ENCODE assay signal across 8 cellular contexts in the genomic region with DNA sequence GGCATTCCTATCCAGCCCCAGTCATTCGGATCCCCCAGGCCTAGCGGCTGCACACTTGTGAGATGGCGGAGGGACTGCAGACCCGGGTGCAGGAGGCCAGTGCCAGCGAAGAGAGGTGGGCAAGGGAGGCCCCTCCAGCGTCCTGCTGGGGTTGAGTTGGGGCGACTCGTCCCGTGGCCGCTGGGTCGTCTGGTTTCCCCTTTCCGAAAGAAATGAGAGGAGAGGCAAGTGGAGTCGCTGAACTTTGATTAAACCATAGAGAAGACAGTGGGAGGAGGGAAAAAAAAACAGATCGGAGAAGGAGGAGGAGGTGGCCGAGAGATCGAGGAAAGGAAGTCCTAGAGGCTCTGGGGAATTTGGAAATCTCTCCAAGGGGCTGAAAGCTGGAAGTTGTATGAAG.
DNase-seq lines count a peak whose midpoint lies in the region; ATAC-seq and TF ChIP-seq lines count a peak whose summit lies in the region.
"Not testable (repeated sequence)": the region's sequence is repeated elsewhere in the genome, so short reads cannot be mapped to it uniquely, and the experiment has no call there.

No MANE protein-coding gene starts in this region.

- POLR2A ChIA-PET in activated CD4-positive, alpha-beta T cell treated with anti-CD3 and anti-CD28 coated beads, Interleukin-2, amount 10 ng/mL, durations not matched to agents 7 days and 5 days (lab: Charles Lee) = not testable (repeated sequence)

- peaks cover 16 to 24% of the 10 kb centered on the region in 2 experiments for H3K4me1 Mint-ChIP-seq in H9
- peaks cover 18% of the 10 kb centered on the region for H3K4me1 Mint-ChIP-seq in activated CD4-positive, alpha-beta T cell treated with anti-CD3 and anti-CD28 coated beads, Interleukin-2, amount 10 ng/mL, durations not matched to agents 7 days and 5 days
- H3K4me1 Mint-ChIP-seq in memory B cell = not testable (repeated sequence)
- H3K4me1 Mint-ChIP-seq in neural crest cell = peaks cover 14% of the 10 kb centered on the region

- H3K23me2 ChIP-seq in H9 (ENCODE audit: insufficient read length, low read depth, low read length, poor library complexity, severe bottlenecking) = not testable (repeated sequence)

- H2BK20ac ChIP-seq in H9 (ENCODE audit: low read depth, low read length, poor library complexity, severe bottlenecking) = not testable (repeated sequence)

- not testable (repeated sequence) for H2BK12ac ChIP-seq in H9 (ENCODE audit: insufficient read length, low read depth, low read length)

- H3K27ac Mint-ChIP-seq in H9 = peak overlapping the region in 2 of 3 experiments; percentile 22 to 32; a peak in 2 of 7 replicates
- peak overlapping the region; percentile 65 for H3K27ac Mint-ChIP-seq in activated CD4-positive, alpha-beta T cell treated with anti-CD3 and anti-CD28 coated beads, Interleukin-2, amount 10 ng/mL, durations not matched to agents 7 days and 5 days
- H3K27ac Mint-ChIP-seq in memory B cell = not testable (repeated sequence)
- peak overlapping the region; percentile 86 for H3K27ac Mint-ChIP-seq in neural crest cell (ENCODE audit: unreplicated experiment)

- intact Hi-C loops in right cardiac atrium (cut with DNase I); sigmoid colon (cut with DNase I); uterus (cut with DNase I; ENCODE audit: low total_unique reads): not testable (repeated sequence)

- H3K23ac ChIP-seq in H9 (ENCODE audit: insufficient read length, low read depth, low read length) = not testable (repeated sequence)

- not testable (repeated sequence) for TF ChIP-seq POLR2A in sigmoid colon (IDR thresholded peaks at IDR 0.05); uterus (IDR thresholded peaks at IDR 0.05)

- H4K5ac ChIP-seq in H9 (ENCODE audit: insufficient read length, low read depth, low read length) = not testable (repeated sequence)

- H3K9me3 ChIP-seq in H9 (ENCODE audit: control insufficient read depth, low read depth, low read length); right cardiac atrium (ENCODE audit: control insufficient read depth, low read length); sigmoid colon; uterus: not testable (repeated sequence)

- CTCF ChIA-PET in activated CD4-positive, alpha-beta T cell treated with anti-CD3 and anti-CD28 coated beads, Interleukin-2, amount 10 ng/mL, durations not matched to agents 7 days and 5 days (lab: Charles Lee) = not testable (repeated sequence)

- no CpG with 5 or more reads among the region's 16 CpGs for WGBS in H9 (ENCODE audit: extremely low coverage, insufficient read length, low lambda C conversion rate)
- 51% methylated on average over 16 of the region's 16 CpGs for WGBS in right cardiac atrium
- WGBS in sigmoid colon, 2 donors = 72 to 81% methylated on average over 16 of the region's 16 CpGs

- TF ChIP-seq EP300 in sigmoid colon (IDR thresholded peaks at IDR 0.05) = not testable (repeated sequence)

- not testable (repeated sequence) for H2AFZ ChIP-seq in H9 (ENCODE audit: low read length)

- H3K27me3 Mint-ChIP-seq in H9 (ENCODE audit: low read depth) = peaks cover 19% of the 10 kb centered on the region
- H3K27me3 Mint-ChIP-seq in activated CD4-positive, alpha-beta T cell treated with anti-CD3 and anti-CD28 coated beads, Interleukin-2, amount 10 ng/mL, durations not matched to agents 7 days and 5 days; memory B cell; neural crest cell (ENCODE audit: low read depth): not testable (repeated sequence)

- not testable (repeated sequence) for H3K4me3 Mint-ChIP-seq in H9
- H3K4me3 Mint-ChIP-seq in activated CD4-positive, alpha-beta T cell treated with anti-CD3 and anti-CD28 coated beads, Interleukin-2, amount 10 ng/mL, durations not matched to agents 7 days and 5 days = peak overlapping the region; percentile 35
- H3K4me3 Mint-ChIP-seq in memory B cell (peak overlapping the region; percentile 65), neural crest cell (peak overlapping the region; percentile 10)

- H2BK120ac ChIP-seq in H9 (ENCODE audit: low read depth, low read length, poor library complexity, severe bottlenecking) = not testable (repeated sequence)

- H3K4me1 ChIP-seq in H9 (ENCODE audit: insufficient read depth, low read length); right cardiac atrium (ENCODE audit: control insufficient read depth, insufficient read depth, low read length); sigmoid colon; uterus: not testable (repeated sequence)

- peaks cover 13 to 16% of the 10 kb centered on the region in 2 experiments; a peak in 4 of 5 replicates for H3K9me3 Mint-ChIP-seq in H9
- H3K9me3 Mint-ChIP-seq in activated CD4-positive, alpha-beta T cell treated with anti-CD3 and anti-CD28 coated beads, Interleukin-2, amount 10 ng/mL, durations not matched to agents 7 days and 5 days; memory B cell; neural crest cell: not testable (repeated sequence)

- H3K36me3 Mint-ChIP-seq in H9 (ENCODE audit: insufficient read depth in 1 of 3, low read depth in 3 of 3); activated CD4-positive, alpha-beta T cell treated with anti-CD3 and anti-CD28 coated beads, Interleukin-2, amount 10 ng/mL, durations not matched to agents 7 days and 5 days (ENCODE audit: low read depth); memory B cell; neural crest cell (ENCODE audit: low read depth): not testable (repeated sequence)

- not testable (repeated sequence) for H3K18ac ChIP-seq in H9 (ENCODE audit: insufficient read length, low read depth, low read length)

- not testable (repeated sequence) for H2BK15ac ChIP-seq in H9 (ENCODE audit: low read depth, low read length)

- not testable (repeated sequence) for H3K9ac ChIP-seq in H9 (ENCODE audit: extremely low read depth, insufficient read length, low read length)

- not testable (repeated sequence) for TF ChIP-seq CTCF in H9 (conservative IDR thresholded peaks at IDR 0.05); coronary artery (IDR thresholded peaks at IDR 0.05); neural crest cell (conservative IDR thresholded peaks at IDR 0.05); sigmoid colon (IDR thresholded peaks at IDR 0.05); uterus (IDR thresholded peaks at IDR 0.05)

- H3K56ac ChIP-seq in H9 (ENCODE audit: insufficient read length, low read depth, low read length) = not testable (repeated sequence)

- H3K36me3 ChIP-seq in sigmoid colon, uterus: not testable (repeated sequence)

- ATAC-seq in right cardiac atrium; memory B cell (ENCODE audit: low read depth): not testable (repeated sequence)

- H4K91ac ChIP-seq in H9 (ENCODE audit: insufficient read length, low read depth, low read length) = not testable (repeated sequence)

- H3K27me3 ChIP-seq in H9 (ENCODE audit: insufficient read depth, low read length); right cardiac atrium (ENCODE audit: control insufficient read depth, insufficient read depth); sigmoid colon; uterus: not testable (repeated sequence)

- not testable (repeated sequence) for H2AK5ac ChIP-seq in H9 (ENCODE audit: insufficient read length, low read length)

- H3K4me3 ChIP-seq in coronary artery (peak overlapping the region; percentile 34), sigmoid colon (peak overlapping the region; percentile 12 to 37 (median 32)), uterus (peak overlapping the region in 1 of 2 donors; percentile 11)
- H3K4me3 ChIP-seq in right cardiac atrium (ENCODE audit: low read length) = not testable (repeated sequence)

- H3T11ph ChIP-seq in H9 (ENCODE audit: low read length) = not testable (repeated sequence)

- not testable (repeated sequence) for H3K79me2 ChIP-seq in H9 (ENCODE audit: insufficient read depth, low read length)

- not testable (repeated sequence) for H3K4ac ChIP-seq in H9 (ENCODE audit: low read depth, low read length)

- not testable (repeated sequence) for H3K79me1 ChIP-seq in H9 (ENCODE audit: insufficient read depth, low read depth, low read length, poor library complexity, severe bottlenecking)

- not testable (repeated sequence) for H2BK5ac ChIP-seq in H9 (ENCODE audit: insufficient read length, low read length)

- H3K14ac ChIP-seq in H9 (ENCODE audit: insufficient read depth, low read length) = not testable (repeated sequence)

- not testable (repeated sequence) for H4K20me1 ChIP-seq in H9 (ENCODE audit: control insufficient read depth, insufficient read depth, insufficient read length)

- not testable (repeated sequence) for DNase-seq in H9; activated CD4-positive, alpha-beta T cell treated with anti-CD3 and anti-CD28 coated beads, Interleukin-2, amount 10 ng/mL, durations not matched to agents 7 days and 5 days; coronary artery (ENCODE audit: low spot score); memory B cell (ENCODE audit: low spot score in 2 of 2); neural crest cell (ENCODE audit: low read depth, low spot score); sigmoid colon; uterus
- peak in 2 of 3 donors; percentile 57 to 59 for DNase-seq in right cardiac atrium

- H3K27ac ChIP-seq in H9 (ENCODE audit: insufficient read length, low read depth, low read length) = not testable (repeated sequence)
- H3K27ac ChIP-seq in coronary artery = peak overlapping the region in 1 of 2 donors; percentile 48
- peak overlapping the region; percentile 27 for H3K27ac ChIP-seq in right cardiac atrium (ENCODE audit: low read length)
- H3K27ac ChIP-seq in sigmoid colon = peak overlapping the region; percentile 81 to 84 (median 82)
- peak overlapping the region; percentile 52 to 81 for H3K27ac ChIP-seq in uterus

- H3K4me2 ChIP-seq in H9 (ENCODE audit: insufficient read depth, insufficient read length, low read length) = not testable (repeated sequence)

- H4K8ac ChIP-seq in H9 (replicated peaks; ENCODE audit: insufficient read length, low read depth, low read length) = not testable (repeated sequence)
